ENCODE assay signal across 1 cellular context in genomic region chr9:5494765-5495164, GRCh38. TPM values are rescaled to one million over a fixed set of nuclear protein-coding genes. Genes with fewer than 3 reads are reported as not detected.
"Had no signal": no experiment of that assay in that cellular context is flagged by ENCODE, and none has a peak within 500 bp of the region (broad histone marks: within the 10 kb centered on the region; RNA-seq: fewer than 3 reads in every experiment).

No MANE protein-coding gene starts in this region.

RNA-seq across cellular contexts. Expression of gene PDCD1LG2, which starts 15.6 kb away (rescaled TPM):
- total RNA-seq: SK-MEL-5 had no signal
